In the genomic region with DNA sequence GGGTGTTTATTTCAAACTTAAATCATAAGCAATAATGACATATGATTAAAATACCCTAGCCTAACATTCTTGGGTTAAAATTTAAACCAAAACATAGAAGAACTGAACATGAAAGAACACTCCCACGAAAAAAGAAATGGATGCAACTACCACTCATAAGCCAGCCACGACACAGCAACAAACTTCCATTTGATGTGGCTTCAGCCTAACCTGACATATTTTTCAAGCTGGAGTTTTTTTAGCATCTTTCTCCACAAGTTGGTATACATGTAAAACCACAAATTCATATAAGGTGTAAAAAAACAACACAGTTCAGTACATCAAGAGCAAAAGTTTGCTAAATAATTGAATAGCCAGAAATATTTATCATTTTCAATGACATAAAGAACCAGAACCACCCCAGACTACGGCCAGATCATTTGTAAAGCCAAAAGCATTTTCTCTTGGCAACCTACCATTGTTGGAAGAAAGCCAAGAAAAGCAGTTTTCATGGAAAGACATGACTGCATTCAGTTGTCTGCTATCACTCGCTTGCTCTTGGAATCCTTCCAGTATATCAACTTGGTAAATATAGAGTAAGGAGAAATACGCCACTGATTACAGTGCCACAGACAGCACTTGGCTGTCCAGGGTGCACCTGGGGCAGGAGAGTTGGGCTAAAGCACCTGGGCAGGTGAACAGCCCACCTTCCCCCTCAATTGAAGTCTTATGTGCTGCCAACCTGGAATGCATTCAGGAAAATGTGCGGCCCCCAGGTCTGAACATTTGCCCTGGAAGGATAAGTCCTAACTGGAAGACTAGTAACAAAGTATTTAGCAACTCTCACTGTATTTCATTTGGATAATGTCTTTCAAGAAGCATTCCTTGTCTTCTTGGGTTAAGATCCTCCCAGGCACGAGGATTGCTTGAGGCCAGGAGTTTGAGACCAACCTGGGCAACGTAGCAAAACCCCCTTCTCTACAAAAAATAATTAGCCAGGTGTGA, we compare ENCODE assay signal across 8 cellular contexts.
A peak's percentile ranks its signal among the peaks of the same experiment; 100 is the strongest.
DNase-seq lines count a peak whose midpoint lies in the region; ATAC-seq and TF ChIP-seq lines count a peak whose summit lies in the region.

No MANE protein-coding gene starts in this region.

- H3K4me3 Mint-ChIP-seq in MCF 10A (ENCODE audit: unreplicated experiment): no peak overlapping the region

- peaks cover 100% of the 10 kb centered on the region for H3K79me2 ChIP-seq in DND-41 (ENCODE audit: insufficient read depth, low read length)

- intact Hi-C loops in MCF 10A (cut with micrococcal nuclease): no loop called here
- intact Hi-C loops in right lobe of liver (cut with DNase I): no loop called here

- BruUV-seq in MCF 10A (replicated peaks; lab: Mats Ljungman, UMichigan): no TSS peak

- POLR2A ChIA-PET in MCF 10A (lab: Yijun Ruan, JAX): interaction anchor here (0.6 to 1.0 kb wide), 2 partner anchors 9 to 25 kb away, joined by 3 read pairs; no protein-coding TSS in a partner anchor
- POLR2A ChIA-PET in GM10248 (lab: Yijun Ruan, JAX): no interaction called here

- no peaks in the 10 kb centered on the region for H3K9me3 ChIP-seq in DND-41 (ENCODE audit: insufficient read depth, low read length, severe bottlenecking)
- no peaks in the 10 kb centered on the region for H3K9me3 ChIP-seq in right lobe of liver

- H3K4me1 ChIP-seq in DND-41 (ENCODE audit: insufficient read depth, low read length) (peaks cover 33% of the 10 kb centered on the region), right lobe of liver (peaks cover 0 to 67% (median 29%) of the 10 kb centered on the region in 4 donors)

- H4K20me1 ChIP-seq in DND-41 (ENCODE audit: insufficient read depth, low read length): peaks cover 93% of the 10 kb centered on the region

- ATAC-seq in DND-41 (ENCODE audit: insufficient read depth, low read depth) (peak; percentile 73; the same call in 2 of the 3 replicates), right lobe of liver (peak; percentile 86 to 91 (median 86)), GM18867 (IDR thresholded peaks at IDR 0.05; ENCODE audit: unreplicated experiment) (no peak)

- H3K4me1 Mint-ChIP-seq in MCF 10A (ENCODE audit: insufficient read depth, unreplicated experiment): peaks cover 57% of the 10 kb centered on the region

- TF ChIP-seq POLR2A in right lobe of liver (IDR thresholded peaks at IDR 0.05): no peak

- H3K27me3 ChIP-seq in DND-41 (ENCODE audit: insufficient read depth, low read length, poor library complexity) (no peaks in the 10 kb centered on the region), right lobe of liver (no peaks in the 10 kb centered on the region)

- TF ChIP-seq CTCF in DND-41 (IDR thresholded peaks at IDR 0.05; ENCODE audit: borderline replicate concordance, extremely low read depth, low read length, poor library complexity, severe bottlenecking) (no peak), MCF 10A (IDR thresholded peaks at IDR 0.05; ENCODE audit: unreplicated experiment) (no peak), right lobe of liver (IDR thresholded peaks at IDR 0.05) (no peak), GM10248 (IDR thresholded peaks at IDR 0.05; ENCODE audit: control extremely low read depth, extremely low read depth, low read depth, missing control alignments) (no peak)

- no peak overlapping the region for H3K27ac Mint-ChIP-seq in MCF 10A (ENCODE audit: low read depth, unreplicated experiment)

- H3K9ac ChIP-seq in DND-41 (ENCODE audit: low read depth, low read length): no peak overlapping the region

- H3K27ac ChIP-seq in DND-41 (ENCODE audit: low read length) (no peak overlapping the region), right lobe of liver (peak overlapping the region in 2 of 3 donors; percentile 30 to 41)

- 33% methylated on average over 8 of the region's 8 CpGs for WGBS in right lobe of liver (ENCODE audit: insufficient coverage, low coverage, low lambda C conversion rate, missing lambda C conversion rate)

- peak; percentile 30 for DNase-seq in DND-41
- peak; percentile 96 for DNase-seq in NCI-H2196 (lab: John Stamatoyannopoulos, UW; ENCODE audit: unreplicated experiment)
- DNase-seq in MCF 10A (ENCODE audit: unreplicated experiment): peak; percentile 96
- DNase-seq in right lobe of liver: peak in 2 of 3 donors; percentile 59 to 62
- DNase-seq in HuH-7 (ENCODE audit: low spot score): no peak
- no peak for DNase-seq in SIG-M5 treated with dmso at 0.1 percent for 504 hours (lab: John Stamatoyannopoulos, UW; ENCODE audit: unreplicated experiment)
- DNase-seq in GM10248 (ENCODE audit: extremely low spot score): no peak

- peaks cover 7% of the 10 kb centered on the region for H3K36me3 Mint-ChIP-seq in MCF 10A (ENCODE audit: insufficient read depth, unreplicated experiment)

- CTCF ChIA-PET in MCF 10A (lab: Yijun Ruan, JAX): no interaction called here
- CTCF ChIA-PET in GM10248 (lab: Yijun Ruan, JAX): interaction anchor here (1.9 kb wide), 1 partner anchor 9 kb away, joined by 5 read pairs; no protein-coding TSS in a partner anchor

- H3K4me3 ChIP-seq in DND-41 (ENCODE audit: low read depth in 1 of 2, low read length in 2 of 2) (no peak overlapping the region), right lobe of liver (no peak overlapping the region)

- no peaks in the 10 kb centered on the region for H3K36me3 ChIP-seq in DND-41 (ENCODE audit: insufficient read depth, low read length)
- H3K36me3 ChIP-seq in right lobe of liver: no peaks in the 10 kb centered on the region

- H3K4me2 ChIP-seq in DND-41 (ENCODE audit: insufficient read depth, low read length): no peak overlapping the region

- no peak overlapping the region for H2AFZ ChIP-seq in DND-41 (ENCODE audit: low read depth, low read length)

- H3K27me3 Mint-ChIP-seq in MCF 10A (ENCODE audit: insufficient read depth, unreplicated experiment): no peaks in the 10 kb centered on the region

- H3K9me3 Mint-ChIP-seq in MCF 10A (ENCODE audit: unreplicated experiment): no peaks in the 10 kb centered on the region

Comparison
In these comparisons a context has a peak if more than half of its experiments do, and no peak if none do; other contexts are left out.
1. DNase-seq: peak in DND-41 (single experiment), NCI-H2196 (single experiment), MCF 10A (single experiment) and right lobe of liver (2 of 3); none in HuH-7 (single experiment), SIG-M5 treated with dmso at 0.1 percent for 504 hours (single experiment) and GM10248 (single experiment).